1 cellular context compared by ENCODE assay signal in genomic region chr4:44493924-44494323, GRCh38.
TF ChIP-seq lines count a peak whose summit lies in the region.

No MANE protein-coding gene starts in this region.

TF ChIP-seq in GM12878, 131 proteins besides CTCF, POLR2A, EP300 and RAD21 (continued from another document):
- no peak for TF ChIP-seq RCOR1 (conservative IDR thresholded peaks at IDR 0.05; ENCODE audit: low read depth, low read length)
- TF ChIP-seq IKZF1 (conservative IDR thresholded peaks at IDR 0.05) = no peak
- TF ChIP-seq JUND (IDR thresholded peaks at IDR 0.05; ENCODE audit: low read depth, low read length) = no peak
